Comparison of ENCODE assay signal across 7 cellular contexts in the genomic region with DNA sequence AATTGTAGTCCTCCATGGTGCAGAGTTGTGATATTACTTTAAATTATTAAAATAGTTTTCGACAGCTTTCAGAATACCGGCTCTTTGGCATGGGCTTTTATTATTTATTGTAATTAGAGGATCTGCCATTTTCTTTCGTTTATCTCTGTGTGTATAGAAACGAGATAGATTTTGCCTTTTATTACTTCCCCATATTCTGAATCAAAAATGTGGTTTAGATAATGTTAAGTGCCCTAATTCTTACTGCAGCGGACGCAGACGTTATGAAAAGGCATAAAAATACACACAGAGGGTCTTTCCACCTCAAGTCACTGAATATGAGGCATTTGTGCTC. TPM values are rescaled to one million over a fixed set of nuclear protein-coding genes. Genes with fewer than 3 reads are reported as not detected.
DNase-seq lines count a peak whose midpoint lies in the region; ATAC-seq and TF ChIP-seq lines count a peak whose summit lies in the region.

No MANE protein-coding gene starts in this region.

- H3K27me3 Mint-ChIP-seq in WTC11 (ENCODE audit: low read depth) = peaks cover 51% of the 10 kb centered on the region

- peak overlapping the region; percentile 93 for H3K4me3 Mint-ChIP-seq in WTC11

- 25% methylated on average over 7 of the region's 7 CpGs for WGBS in smooth muscle cell (ENCODE audit: low lambda C conversion rate)

- peak overlapping the region; percentile 64 for H3K9ac ChIP-seq in smooth muscle cell (ENCODE audit: low read depth)

- H3K9me3 ChIP-seq in HAP-1 (no peaks in the 10 kb centered on the region), smooth muscle cell (replicated peaks; ENCODE audit: low read depth) (no peaks in the 10 kb centered on the region)

- POLR2A ChIA-PET in WTC11 (lab: Charles Lee) = no interaction called here

- DNase-seq in HAP-1 (ENCODE audit: low spot score in 2 of 2) = no peak
- DNase-seq in WTC11 (ENCODE audit: low spot score) = no peak
- peak in 1 of 2 donors; percentile 13 for DNase-seq in foreskin keratinocyte
- no peak for DNase-seq in smooth muscle cell (lab: John Stamatoyannopoulos, UW; ENCODE audit: unreplicated experiment)
- no peak for DNase-seq in epidermal melanocyte (ENCODE audit: insufficient read length, low spot score)

- no peak for TF ChIP-seq CTCF in WTC11 (IDR thresholded peaks at IDR 0.05)
- TF ChIP-seq CTCF in foreskin keratinocyte (conservative IDR thresholded peaks at IDR 0.05) = no peak
- TF ChIP-seq CTCF in smooth muscle cell (IDR thresholded peaks at IDR 0.05; ENCODE audit: borderline replicate concordance, insufficient read depth, poor library complexity, severe bottlenecking) = no peak

- H2AFZ ChIP-seq in smooth muscle cell (ENCODE audit: low read depth) = peak overlapping the region; percentile 68

- in situ Hi-C loops in HAP-1 (cut with MboI; ENCODE audit: low sequenced_read_pairs) = no loop called here

- peaks cover 22% of the 10 kb centered on the region for H3F3A ChIP-seq in smooth muscle cell (ENCODE audit: low read depth)

- ATAC-seq in WTC11 (no peak), foreskin keratinocyte (no peak), HG02938 (IDR thresholded peaks at IDR 0.05; ENCODE audit: unreplicated experiment) (no peak), HG02759 (IDR thresholded peaks at IDR 0.05; ENCODE audit: unreplicated experiment) (no peak)

- H3K36me3 ChIP-seq in HAP-1 (replicated peaks) (no peaks in the 10 kb centered on the region), smooth muscle cell (ENCODE audit: low read depth) (no peaks in the 10 kb centered on the region)

- CTCF ChIA-PET in WTC11 (lab: Charles Lee) = interaction anchor here (1.3 to 1.5 kb wide), 2 partner anchors 65 to 121 kb away, joined by 4 read pairs; no protein-coding TSS in a partner anchor

- peaks cover 8% of the 10 kb centered on the region for H4K20me1 ChIP-seq in smooth muscle cell (ENCODE audit: low read depth)

- peaks cover 42% of the 10 kb centered on the region for H3K4me1 Mint-ChIP-seq in WTC11

- H3K27me3 ChIP-seq in HAP-1 (ENCODE audit: low read depth) (no peaks in the 10 kb centered on the region), foreskin keratinocyte (no peaks in the 10 kb centered on the region), smooth muscle cell (ENCODE audit: low read depth) (no peaks in the 10 kb centered on the region)

- no peaks in the 10 kb centered on the region for H3K9me3 Mint-ChIP-seq in WTC11

- H3K27ac Mint-ChIP-seq in WTC11 = no peak overlapping the region

- H3K27ac ChIP-seq in foreskin keratinocyte (peak overlapping the region; percentile 77), smooth muscle cell (ENCODE audit: low read depth) (peak overlapping the region; percentile 97)

- H3K79me2 ChIP-seq in smooth muscle cell (ENCODE audit: low read depth) = peaks cover 23% of the 10 kb centered on the region

- H3K36me3 Mint-ChIP-seq in WTC11 = no peaks in the 10 kb centered on the region

- H3K4me3 ChIP-seq in HAP-1 (peak overlapping the region; percentile 53), smooth muscle cell (peak overlapping the region; percentile 81)

- H3K4me1 ChIP-seq in HAP-1 = peaks cover 33% of the 10 kb centered on the region
- H3K4me1 ChIP-seq in foreskin keratinocyte = peaks cover 36% of the 10 kb centered on the region
- H3K4me1 ChIP-seq in smooth muscle cell (ENCODE audit: low read depth) = peaks cover 22% of the 10 kb centered on the region

- peak overlapping the region; percentile 95 for H3K4me2 ChIP-seq in smooth muscle cell

TF ChIP-seq in WTC11, 78 proteins besides CTCF, POLR2A, EP300 and RAD21:
- TF ChIP-seq, protein P1, sequence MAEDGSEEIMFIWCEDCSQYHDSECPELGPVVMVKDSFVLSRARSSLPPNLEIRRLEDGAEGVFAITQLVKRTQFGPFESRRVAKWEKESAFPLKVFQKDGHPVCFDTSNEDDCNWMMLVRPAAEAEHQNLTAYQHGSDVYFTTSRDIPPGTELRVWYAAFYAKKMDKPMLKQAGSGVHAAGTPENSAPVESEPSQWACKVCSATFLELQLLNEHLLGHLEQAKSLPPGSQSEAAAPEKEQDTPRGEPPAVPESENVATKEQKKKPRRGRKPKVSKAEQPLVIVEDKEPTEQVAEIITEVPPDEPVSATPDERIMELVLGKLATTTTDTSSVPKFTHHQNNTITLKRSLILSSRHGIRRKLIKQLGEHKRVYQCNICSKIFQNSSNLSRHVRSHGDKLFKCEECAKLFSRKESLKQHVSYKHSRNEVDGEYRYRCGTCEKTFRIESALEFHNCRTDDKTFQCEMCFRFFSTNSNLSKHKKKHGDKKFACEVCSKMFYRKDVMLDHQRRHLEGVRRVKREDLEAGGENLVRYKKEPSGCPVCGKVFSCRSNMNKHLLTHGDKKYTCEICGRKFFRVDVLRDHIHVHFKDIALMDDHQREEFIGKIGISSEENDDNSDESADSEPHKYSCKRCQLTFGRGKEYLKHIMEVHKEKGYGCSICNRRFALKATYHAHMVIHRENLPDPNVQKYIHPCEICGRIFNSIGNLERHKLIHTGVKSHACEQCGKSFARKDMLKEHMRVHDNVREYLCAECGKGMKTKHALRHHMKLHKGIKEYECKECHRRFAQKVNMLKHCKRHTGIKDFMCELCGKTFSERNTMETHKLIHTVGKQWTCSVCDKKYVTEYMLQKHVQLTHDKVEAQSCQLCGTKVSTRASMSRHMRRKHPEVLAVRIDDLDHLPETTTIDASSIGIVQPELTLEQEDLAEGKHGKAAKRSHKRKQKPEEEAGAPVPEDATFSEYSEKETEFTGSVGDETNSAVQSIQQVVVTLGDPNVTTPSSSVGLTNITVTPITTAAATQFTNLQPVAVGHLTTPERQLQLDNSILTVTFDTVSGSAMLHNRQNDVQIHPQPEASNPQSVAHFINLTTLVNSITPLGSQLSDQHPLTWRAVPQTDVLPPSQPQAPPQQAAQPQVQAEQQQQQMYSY (CRISPR knock-in tag; IDR thresholded peaks at IDR 0.05) = no peak
- TF ChIP-seq FOXJ3 (CRISPR knock-in tag; IDR thresholded peaks at IDR 0.05; ENCODE audit: borderline replicate concordance) (no peak), ZNF671 (CRISPR knock-in tag; IDR thresholded peaks at IDR 0.05) (no peak), JAZF1 (CRISPR knock-in tag; IDR thresholded peaks at IDR 0.05) (no peak), FOXK1 (CRISPR knock-in tag; IDR thresholded peaks at IDR 0.05) (no peak)
- TF ChIP-seq, protein P2, sequence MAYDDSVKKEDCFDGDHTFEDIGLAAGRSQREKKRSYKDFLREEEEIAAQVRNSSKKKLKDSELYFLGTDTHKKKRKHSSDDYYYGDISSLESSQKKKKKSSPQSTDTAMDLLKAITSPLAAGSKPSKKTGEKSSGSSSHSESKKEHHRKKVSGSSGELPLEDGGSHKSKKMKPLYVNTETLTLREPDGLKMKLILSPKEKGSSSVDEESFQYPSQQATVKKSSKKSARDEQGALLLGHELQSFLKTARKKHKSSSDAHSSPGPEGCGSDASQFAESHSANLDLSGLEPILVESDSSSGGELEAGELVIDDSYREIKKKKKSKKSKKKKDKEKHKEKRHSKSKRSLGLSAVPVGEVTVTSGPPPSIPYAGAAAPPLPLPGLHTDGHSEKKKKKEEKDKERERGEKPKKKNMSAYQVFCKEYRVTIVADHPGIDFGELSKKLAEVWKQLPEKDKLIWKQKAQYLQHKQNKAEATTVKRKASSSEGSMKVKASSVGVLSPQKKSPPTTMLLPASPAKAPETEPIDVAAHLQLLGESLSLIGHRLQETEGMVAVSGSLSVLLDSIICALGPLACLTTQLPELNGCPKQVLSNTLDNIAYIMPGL (CRISPR knock-in tag; IDR thresholded peaks at IDR 0.05) = no peak
TF ChIP-seq in WTC11: peak in this region for 0.

RNA-seq across cellular contexts. Expression of gene ARID5B, which starts 1.9 kb away (rescaled TPM):
- total RNA-seq in WTC11 (2021) (0.85 to 2.3 TPM (median 1.2 TPM) in 3 replicates), foreskin keratinocyte (11.0 and 12.2 TPM in 2 replicates), smooth muscle cell (67.6 and 69.4 TPM in 2 replicates)
- polyA plus RNA-seq in foreskin keratinocyte (2.0 and 2.6 TPM in 2 replicates), smooth muscle cell (49.0 and 52.7 TPM in 2 replicates)
